Comparison of ENCODE assay signal across 12 cellular contexts in genomic region chrX:2829469-2830246, GRCh38. TPM values are rescaled to one million over a fixed set of nuclear protein-coding genes. Genes with fewer than 3 reads are reported as not detected.
DNase-seq lines count a peak whose midpoint lies in the region; ATAC-seq and TF ChIP-seq lines count a peak whose summit lies in the region.
"Had no signal": no experiment of that assay in that cellular context is flagged by ENCODE, and none has a peak within 500 bp of the region (broad histone marks: within the 10 kb centered on the region; RNA-seq: fewer than 3 reads in every experiment).

No MANE protein-coding gene starts in this region.

- peak overlapping the region; percentile 52 for H3K9ac ChIP-seq in neural cell (ENCODE audit: low read length)

- DNase-seq in right cardiac atrium (peak in 1 of 3 donors; percentile 55), left ventricle myocardium superior (no peak), esophagus squamous epithelium (lab: John Stamatoyannopoulos, UW) (no peak), uterus (no peak), AG20443 (ENCODE audit: low spot score) (no peak), NCI-H2107 treated with DMSO at 0.1 percent for 48 hours (lab: John Stamatoyannopoulos, UW; ENCODE audit: unreplicated experiment) (no peak)
- DNase-seq: NCI-H1436 treated with DMSO at 0.1 percent for 48 hours had no signal

- 20% methylated on average over 57 of the region's 62 CpGs for WGBS in right cardiac atrium
- WGBS in esophagus squamous epithelium, 2 donors, result 49% methylated on average over 11 of the region's 62 CpGs; no CpG with 5 or more reads in 1 of the 2 donors

- ATAC-seq in right cardiac atrium (peak in 1 of 2 donors; percentile 23), left ventricle myocardium superior (no peak), GM21528 (IDR thresholded peaks at IDR 0.05; ENCODE audit: low FRiP score, unreplicated experiment) (no peak)
- ATAC-seq: stimulated activated effector memory CD8-positive, alpha-beta T cell treated with anti-CD3 and anti-CD28 coated beads, Interleukin-12 subunit alpha, Interleukin-12 subunit beta, amount 100 ng/mL, for 72 hours had no signal

- H4K20me1 ChIP-seq in neural cell (ENCODE audit: insufficient read depth), result no peaks in the 10 kb centered on the region

- no peak overlapping the region for H3K4me2 ChIP-seq in neural cell (ENCODE audit: low read length)

- intact Hi-C loops in right cardiac atrium (cut with DNase I), result no loop called here
- intact Hi-C loops in left ventricle myocardium superior (cut with micrococcal nuclease), result no loop called here
- intact Hi-C loops in esophagus squamous epithelium (cut with DNase I), result no loop called here
- intact Hi-C loops in uterus (cut with DNase I; ENCODE audit: low total_unique reads), result no loop called here

- TF ChIP-seq POLR2A in esophagus squamous epithelium (IDR thresholded peaks at IDR 0.05), result no peak
- TF ChIP-seq POLR2A in uterus (IDR thresholded peaks at IDR 0.05), result no peak

- no peak overlapping the region for H2AFZ ChIP-seq in neural cell (ENCODE audit: low read depth, low read length)

- H3K9me2 ChIP-seq in neural cell (ENCODE audit: insufficient read depth, low read length), result no peaks in the 10 kb centered on the region

- TF ChIP-seq RAD21 in neural cell (conservative IDR thresholded peaks at IDR 0.05), result no peak

- H3K27me3 ChIP-seq in right cardiac atrium (ENCODE audit: control insufficient read depth, insufficient read depth) (no peaks in the 10 kb centered on the region), esophagus squamous epithelium (peaks cover 0 to 14% (median 3%) of the 10 kb centered on the region in 4 donors), neural cell (ENCODE audit: insufficient read depth, low read depth, low read length) (no peaks in the 10 kb centered on the region), uterus (no peaks in the 10 kb centered on the region)

- no peak for TF ChIP-seq CTCF in esophagus squamous epithelium (IDR thresholded peaks at IDR 0.05)
- no peak for TF ChIP-seq CTCF in neural cell (IDR thresholded peaks at IDR 0.05; ENCODE audit: poor library complexity, severe bottlenecking)
- no peak for TF ChIP-seq CTCF in uterus (IDR thresholded peaks at IDR 0.05)

- no peaks in the 10 kb centered on the region for H3K9me3 ChIP-seq in right cardiac atrium (ENCODE audit: control insufficient read depth, low read length)
- no peaks in the 10 kb centered on the region for H3K9me3 ChIP-seq in esophagus squamous epithelium
- H3K9me3 ChIP-seq in neural cell (ENCODE audit: low read length), result no peaks in the 10 kb centered on the region
- H3K9me3 ChIP-seq in uterus, result no peaks in the 10 kb centered on the region

- no peak overlapping the region for H3K27ac ChIP-seq in right cardiac atrium (ENCODE audit: low read length)
- H3K27ac ChIP-seq in esophagus squamous epithelium, result no peak overlapping the region
- H3K27ac ChIP-seq in neural cell (ENCODE audit: low read length), result no peak overlapping the region
- H3K27ac ChIP-seq in uterus, result no peak overlapping the region
- H3K27ac ChIP-seq: C4-2B had no signal

- H3K4me3 ChIP-seq in right cardiac atrium (ENCODE audit: low read length), result peak overlapping the region; percentile 52
- H3K4me3 ChIP-seq in esophagus squamous epithelium, result peak overlapping the region; percentile 22 to 63 (median 38)
- peak overlapping the region; percentile 60 for H3K4me3 ChIP-seq in neural cell (ENCODE audit: low read length)
- H3K4me3 ChIP-seq in uterus, result peak overlapping the region; percentile 16 to 33

- H3K36me3 ChIP-seq in esophagus squamous epithelium (no peaks in the 10 kb centered on the region), neural cell (ENCODE audit: insufficient read depth, low read length) (no peaks in the 10 kb centered on the region), uterus (no peaks in the 10 kb centered on the region)

- H3K4me1 ChIP-seq in right cardiac atrium (ENCODE audit: control insufficient read depth, insufficient read depth, low read length), result no peaks in the 10 kb centered on the region
- peaks cover 0 to 16% (median 6%) of the 10 kb centered on the region in 3 donors for H3K4me1 ChIP-seq in esophagus squamous epithelium
- H3K4me1 ChIP-seq in uterus, result no peaks in the 10 kb centered on the region

- TF ChIP-seq EP300 in neural cell (conservative IDR thresholded peaks at IDR 0.05; ENCODE audit: poor library complexity, severe bottlenecking), result no peak

- no peaks in the 10 kb centered on the region for H3F3A ChIP-seq in neural cell (ENCODE audit: insufficient read depth, low read length, poor library complexity, severe bottlenecking)

- no peaks in the 10 kb centered on the region for H3K79me2 ChIP-seq in neural cell (replicated peaks; ENCODE audit: insufficient read depth, low read length)

TF ChIP-seq in neural cell, 6 proteins besides CTCF, POLR2A, EP300 and RAD21:
- TF ChIP-seq MXI1 (conservative IDR thresholded peaks at IDR 0.05; ENCODE audit: poor library complexity, severe bottlenecking) (no peak), POLR2AphosphoS5 (IDR thresholded peaks at IDR 0.05) (no peak), SMC3 (conservative IDR thresholded peaks at IDR 0.05; ENCODE audit: poor library complexity) (no peak), EZH2 (IDR thresholded peaks at IDR 0.05; ENCODE audit: borderline replicate concordance, insufficient read depth, low read length, poor library complexity, severe bottlenecking) (no peak), TAF1 (IDR thresholded peaks at IDR 0.05; ENCODE audit: low read depth) (no peak)
- TF ChIP-seq, protein P1, sequence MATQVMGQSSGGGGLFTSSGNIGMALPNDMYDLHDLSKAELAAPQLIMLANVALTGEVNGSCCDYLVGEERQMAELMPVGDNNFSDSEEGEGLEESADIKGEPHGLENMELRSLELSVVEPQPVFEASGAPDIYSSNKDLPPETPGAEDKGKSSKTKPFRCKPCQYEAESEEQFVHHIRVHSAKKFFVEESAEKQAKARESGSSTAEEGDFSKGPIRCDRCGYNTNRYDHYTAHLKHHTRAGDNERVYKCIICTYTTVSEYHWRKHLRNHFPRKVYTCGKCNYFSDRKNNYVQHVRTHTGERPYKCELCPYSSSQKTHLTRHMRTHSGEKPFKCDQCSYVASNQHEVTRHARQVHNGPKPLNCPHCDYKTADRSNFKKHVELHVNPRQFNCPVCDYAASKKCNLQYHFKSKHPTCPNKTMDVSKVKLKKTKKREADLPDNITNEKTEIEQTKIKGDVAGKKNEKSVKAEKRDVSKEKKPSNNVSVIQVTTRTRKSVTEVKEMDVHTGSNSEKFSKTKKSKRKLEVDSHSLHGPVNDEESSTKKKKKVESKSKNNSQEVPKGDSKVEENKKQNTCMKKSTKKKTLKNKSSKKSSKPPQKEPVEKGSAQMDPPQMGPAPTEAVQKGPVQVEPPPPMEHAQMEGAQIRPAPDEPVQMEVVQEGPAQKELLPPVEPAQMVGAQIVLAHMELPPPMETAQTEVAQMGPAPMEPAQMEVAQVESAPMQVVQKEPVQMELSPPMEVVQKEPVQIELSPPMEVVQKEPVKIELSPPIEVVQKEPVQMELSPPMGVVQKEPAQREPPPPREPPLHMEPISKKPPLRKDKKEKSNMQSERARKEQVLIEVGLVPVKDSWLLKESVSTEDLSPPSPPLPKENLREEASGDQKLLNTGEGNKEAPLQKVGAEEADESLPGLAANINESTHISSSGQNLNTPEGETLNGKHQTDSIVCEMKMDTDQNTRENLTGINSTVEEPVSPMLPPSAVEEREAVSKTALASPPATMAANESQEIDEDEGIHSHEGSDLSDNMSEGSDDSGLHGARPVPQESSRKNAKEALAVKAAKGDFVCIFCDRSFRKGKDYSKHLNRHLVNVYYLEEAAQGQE (IDR thresholded peaks at IDR 0.05; ENCODE audit: borderline replicate concordance), result no peak

RNA-seq across cellular contexts. Expression of gene GYG2, which starts 0.9 kb away (rescaled TPM):
- total RNA-seq in right cardiac atrium (1 to 10 TPM in 2 of 4 donors, under 1 TPM in 2; 0.26 to 4.5 (median 1.1) TPM), left ventricle myocardium superior (1.4 TPM), esophagus squamous epithelium (1 to 10 TPM in 1 of 4 donors, under 1 TPM in 2, not detected in 1; 0.42 to 1.7 (median 0.95) TPM), uterus (1 to 10 TPM in 3 of 4 donors, not detected in 1; 1.0 to 9.6 (median 2.4) TPM)
- polyA plus RNA-seq in right cardiac atrium (1.1 TPM), neural cell (4.2 and 6.3 TPM in 2 replicates)
- polyA minus RNA-seq in neural cell, result 8.8 and 11.6 TPM in 2 replicates
- total RNA-seq: T-helper 2 cell treated with Interferon-gamma antibody and Interleukin-4, amounts not matched to agents 100 ng/mL and 5 ng/mL, for 36 hours had no signal
